Comparison of ENCODE assay signal across 1 cellular context in genomic region chr2:15560988-15561573, GRCh38.
TF ChIP-seq lines count a peak whose summit lies in the region.

Gene NBAS (minus strand): TSS chr2:15561334. CDS start chr2:15561304, 30 bp downstream.

TF ChIP-seq in HepG2, 621 proteins besides CTCF, POLR2A, EP300 and RAD21 (continued from another document and continues in another):
- TF ChIP-seq ZNF142 (CRISPR knock-in tag; IDR thresholded peaks at IDR 0.05): peak; percentile 64
- no peak for TF ChIP-seq ZNF160 (CRISPR knock-in tag; IDR thresholded peaks at IDR 0.05)
- TF ChIP-seq TFDP1 (CRISPR knock-in tag; IDR thresholded peaks at IDR 0.05; ENCODE audit: borderline replicate concordance): no peak; the same call in 1 of the 2 replicates
- no peak for TF ChIP-seq NFATC3 (CRISPR knock-in tag; IDR thresholded peaks at IDR 0.05)
- TF ChIP-seq SMC3 (IDR thresholded peaks at IDR 0.05; ENCODE audit: low read length): 0 out of 2 replicates have a peak, but pooled peaks have one; percentile 3
- no peak for TF ChIP-seq SRSF9 (IDR thresholded peaks at IDR 0.05; ENCODE audit: borderline replicate concordance, insufficient read depth, low read depth, low read length, poor library complexity, severe bottlenecking)
- TF ChIP-seq KLF11 (CRISPR knock-in tag; IDR thresholded peaks at IDR 0.05): no peak
- TF ChIP-seq ZBTB7A (CRISPR knock-in tag; IDR thresholded peaks at IDR 0.05): 0 out of 2 replicates have a peak, but pooled peaks have one; percentile 22
- peak; percentile 67; the same call in 1 of the 2 replicates for TF ChIP-seq SNAPC5 (CRISPR knock-in tag; IDR thresholded peaks at IDR 0.05; ENCODE audit: borderline replicate concordance)
- TF ChIP-seq ZNF432 (CRISPR knock-in tag; IDR thresholded peaks at IDR 0.05; ENCODE audit: borderline replicate concordance): no peak
- TF ChIP-seq MLXIP (CRISPR knock-in tag; IDR thresholded peaks at IDR 0.05; ENCODE audit: borderline replicate concordance): no peak
- TF ChIP-seq CBX5 (CRISPR knock-in tag; IDR thresholded peaks at IDR 0.05; ENCODE audit: borderline replicate concordance): peak; percentile 74; the same call in 1 of the 2 replicates
- no peak for TF ChIP-seq TCF7L2 (IDR thresholded peaks at IDR 0.05; ENCODE audit: low read depth, low read length)
- TF ChIP-seq SOX5 (CRISPR knock-in tag; IDR thresholded peaks at IDR 0.05; ENCODE audit: borderline replicate concordance): peak; percentile 53; the same call in 1 of the 2 replicates
- no peak for TF ChIP-seq ZKSCAN5 (CRISPR knock-in tag; IDR thresholded peaks at IDR 0.05)
- TF ChIP-seq MZF1 (CRISPR knock-in tag; IDR thresholded peaks at IDR 0.05; ENCODE audit: borderline replicate concordance): no peak
- TF ChIP-seq ZNF558 (CRISPR knock-in tag; IDR thresholded peaks at IDR 0.05; ENCODE audit: borderline replicate concordance): no peak
- no peak for TF ChIP-seq GTF3A (CRISPR knock-in tag; conservative IDR thresholded peaks at IDR 0.05)
- no peak for TF ChIP-seq CHD4 (IDR thresholded peaks at IDR 0.05; ENCODE audit: borderline replicate concordance, low read length)
- peak; percentile 61; the same call in 1 of the 2 replicates for TF ChIP-seq ZNF441 (CRISPR knock-in tag; IDR thresholded peaks at IDR 0.05; ENCODE audit: borderline replicate concordance)
- TF ChIP-seq RNF2 (conservative IDR thresholded peaks at IDR 0.05; ENCODE audit: low read depth): 0 out of 2 replicates have a peak, but pooled peaks have one; percentile 27
- no peak for TF ChIP-seq STAG1 (CRISPR knock-in tag; IDR thresholded peaks at IDR 0.05)
- no peak for TF ChIP-seq JDP2 (CRISPR knock-in tag; IDR thresholded peaks at IDR 0.05; ENCODE audit: borderline replicate concordance)
- TF ChIP-seq ZNF7 (CRISPR knock-in tag; IDR thresholded peaks at IDR 0.05): no peak
- TF ChIP-seq IRF9 (CRISPR knock-in tag; IDR thresholded peaks at IDR 0.05; ENCODE audit: borderline replicate concordance): no peak
- peak; percentile 23; the same call in 1 of the 2 replicates for TF ChIP-seq MLX (CRISPR knock-in tag; IDR thresholded peaks at IDR 0.05)
- peak; percentile 78 for TF ChIP-seq HMGXB3 (CRISPR knock-in tag; IDR thresholded peaks at IDR 0.05; ENCODE audit: borderline replicate concordance)
- no peak for TF ChIP-seq GMEB2 (CRISPR knock-in tag; IDR thresholded peaks at IDR 0.05; ENCODE audit: low read depth)
- no peak for TF ChIP-seq PCBP1 (IDR thresholded peaks at IDR 0.05; ENCODE audit: borderline replicate concordance, low read depth, low read length)
- no peak for TF ChIP-seq ZFP36L2 (CRISPR knock-in tag; IDR thresholded peaks at IDR 0.05)
- TF ChIP-seq FOSL1 (CRISPR knock-in tag; IDR thresholded peaks at IDR 0.05; ENCODE audit: borderline replicate concordance): no peak
- TF ChIP-seq PREB (CRISPR knock-in tag; IDR thresholded peaks at IDR 0.05): no peak
- no peak for TF ChIP-seq ZNF101 (CRISPR knock-in tag; IDR thresholded peaks at IDR 0.05; ENCODE audit: borderline replicate concordance, low read depth)
- peak; percentile 96 for TF ChIP-seq KDM5A (IDR thresholded peaks at IDR 0.05; ENCODE audit: borderline replicate concordance, low read length)
- TF ChIP-seq IKZF4 (CRISPR knock-in tag; IDR thresholded peaks at IDR 0.05; ENCODE audit: borderline replicate concordance, low read depth, not compliant biosample characterization): no peak
- TF ChIP-seq AHR (CRISPR knock-in tag; IDR thresholded peaks at IDR 0.05): no peak; the same call in 1 of the 2 replicates
- TF ChIP-seq ZNF792 (CRISPR knock-in tag; IDR thresholded peaks at IDR 0.05): peak; percentile 61
- TF ChIP-seq TAF1 (CRISPR knock-in tag; IDR thresholded peaks at IDR 0.05): peak; percentile 89
- peak; percentile 73 for TF ChIP-seq MED1 (CRISPR knock-in tag; IDR thresholded peaks at IDR 0.05)
- TF ChIP-seq ZFP1 (CRISPR knock-in tag; IDR thresholded peaks at IDR 0.05): peak; percentile 63; the same call in 1 of the 2 replicates
- no peak for TF ChIP-seq TCF7 (IDR thresholded peaks at IDR 0.05; ENCODE audit: low read depth)
- TF ChIP-seq ZC3H4 (CRISPR knock-in tag; IDR thresholded peaks at IDR 0.05; ENCODE audit: borderline replicate concordance): no peak
- peak; percentile 85; the same call in 1 of the 2 replicates for TF ChIP-seq ZNF761 (CRISPR knock-in tag; conservative IDR thresholded peaks at IDR 0.05)
- TF ChIP-seq JUN (CRISPR knock-in tag; IDR thresholded peaks at IDR 0.05): peak; percentile 75; the same call in 1 of the 2 replicates
- TF ChIP-seq ZNF296 (CRISPR knock-in tag; conservative IDR thresholded peaks at IDR 0.05): no peak
- no peak for TF ChIP-seq NR1H2 (CRISPR knock-in tag; IDR thresholded peaks at IDR 0.05; ENCODE audit: borderline replicate concordance, low read depth)
- TF ChIP-seq ZNF20 (CRISPR knock-in tag; IDR thresholded peaks at IDR 0.05): no peak
